In genomic region chr16:19005561-19006445, GRCh38 we compare ENCODE assay signal across 1 cellular context.
TF ChIP-seq lines count a peak whose summit lies in the region.

No MANE protein-coding gene starts in this region.

TF ChIP-seq in HepG2, 621 proteins besides CTCF, POLR2A, EP300 and RAD21 (continued from another document and continues in another):
- TF ChIP-seq HMGXB3 (CRISPR knock-in tag; IDR thresholded peaks at IDR 0.05; ENCODE audit: borderline replicate concordance) (no peak; the same call in 1 of the 2 replicates), TSC22D2 (CRISPR knock-in tag; IDR thresholded peaks at IDR 0.05; ENCODE audit: borderline replicate concordance) (peak; percentile 54; the same call in 1 of the 2 replicates), ZNF746 (CRISPR knock-in tag; IDR thresholded peaks at IDR 0.05) (peak; percentile 85), HNRNPH1 (optimal IDR thresholded peaks at IDR 0.05; ENCODE audit: low read depth, low read length) (peak; percentile 22), NCOR1 (IDR thresholded peaks at IDR 0.05; ENCODE audit: borderline replicate concordance, low read length) (peak; percentile 88; the same call in 1 of the 2 replicates), ZNF616 (CRISPR knock-in tag; IDR thresholded peaks at IDR 0.05; ENCODE audit: low read depth) (peak; percentile 61; the same call in 1 of the 2 replicates), PAX8 (CRISPR knock-in tag; IDR thresholded peaks at IDR 0.05; ENCODE audit: borderline replicate concordance) (no peak), NCOA2 (CRISPR knock-in tag; IDR thresholded peaks at IDR 0.05) (peak; percentile 95), ZNF275 (CRISPR knock-in tag; IDR thresholded peaks at IDR 0.05; ENCODE audit: borderline replicate concordance) (no peak; the same call in 1 of the 2 replicates), ZNF503 (CRISPR knock-in tag; IDR thresholded peaks at IDR 0.05) (peak; percentile 87; the same call in 1 of the 2 replicates), MAF1 (CRISPR knock-in tag; IDR thresholded peaks at IDR 0.05; ENCODE audit: borderline replicate concordance) (no peak), TFAP4 (IDR thresholded peaks at IDR 0.05; ENCODE audit: borderline replicate concordance, low read depth) (peak; percentile 97; the same call in 1 of the 2 replicates), ZNF407 (CRISPR knock-in tag; IDR thresholded peaks at IDR 0.05; ENCODE audit: not compliant biosample characterization) (no peak), TBL1XR1 (IDR thresholded peaks at IDR 0.05; ENCODE audit: borderline replicate concordance, low read length, partially characterized antibody) (no peak), ZNF615 (CRISPR knock-in tag; IDR thresholded peaks at IDR 0.05; ENCODE audit: borderline replicate concordance) (no peak), ZNF772 (CRISPR knock-in tag; IDR thresholded peaks at IDR 0.05) (peak; percentile 94), DNMT1 (CRISPR knock-in tag; IDR thresholded peaks at IDR 0.05) (no peak), MYNN (CRISPR knock-in tag; IDR thresholded peaks at IDR 0.05; ENCODE audit: low read depth) (0 out of 2 replicates have a peak, but pooled peaks have one; percentile 52), BRCA1 (CRISPR knock-in tag; IDR thresholded peaks at IDR 0.05) (0 out of 2 replicates have a peak, but pooled peaks have one; percentile 19), ZSCAN12 (CRISPR knock-in tag; IDR thresholded peaks at IDR 0.05) (no peak), ZNF724P (CRISPR knock-in tag; IDR thresholded peaks at IDR 0.05; ENCODE audit: borderline replicate concordance) (peak; percentile 68; the same call in 1 of the 2 replicates), SP140L (CRISPR knock-in tag; IDR thresholded peaks at IDR 0.05; ENCODE audit: borderline replicate concordance) (no peak), ARID5B (CRISPR knock-in tag; IDR thresholded peaks at IDR 0.05) (peak; percentile 95), DRAP1 (CRISPR knock-in tag; IDR thresholded peaks at IDR 0.05) (peak; percentile 83), DPF2 (CRISPR knock-in tag; IDR thresholded peaks at IDR 0.05; ENCODE audit: borderline replicate concordance, low read depth) (peak; percentile 74), CBX5 (CRISPR knock-in tag; IDR thresholded peaks at IDR 0.05; ENCODE audit: borderline replicate concordance) (peak; percentile 83; the same call in 1 of the 2 replicates), ZNF292 (CRISPR knock-in tag; IDR thresholded peaks at IDR 0.05; ENCODE audit: borderline replicate concordance, low read depth) (peak; percentile 85), ZNF225 (CRISPR knock-in tag; IDR thresholded peaks at IDR 0.05) (no peak), ZKSCAN8 (CRISPR knock-in tag; IDR thresholded peaks at IDR 0.05; ENCODE audit: borderline replicate concordance) (no peak; the same call in none of the 2 replicates), ZFP36 (IDR thresholded peaks at IDR 0.05; ENCODE audit: borderline replicate concordance, low read depth, low read length, partially characterized antibody) (no peak), SP5 (CRISPR knock-in tag; IDR thresholded peaks at IDR 0.05; ENCODE audit: borderline replicate concordance, low read depth) (peak; percentile 99), PBX2 (CRISPR knock-in tag; IDR thresholded peaks at IDR 0.05) (peak; percentile 84)
